In genomic region chr11:47511927-47512326, GRCh38 we compare ENCODE assay signal across 1 cellular context.
TF ChIP-seq lines count a peak whose summit lies in the region.

No MANE protein-coding gene starts in this region.

TF ChIP-seq in IMR-90, 13 proteins besides CTCF, POLR2A, EP300 and RAD21:
- TF ChIP-seq MXI1 (IDR thresholded peaks at IDR 0.05; ENCODE audit: borderline replicate concordance, low read depth, low read length), result no peak
- TF ChIP-seq SMC3 (IDR thresholded peaks at IDR 0.05; ENCODE audit: low read depth, low read length), result no peak
- TF ChIP-seq MAZ (IDR thresholded peaks at IDR 0.05; ENCODE audit: borderline replicate concordance, low read depth, low read length), result no peak
- TF ChIP-seq FOS (IDR thresholded peaks at IDR 0.05; ENCODE audit: low read depth, low read length), result no peak
- TF ChIP-seq BHLHE40 (IDR thresholded peaks at IDR 0.05; ENCODE audit: low read depth, low read length), result no peak
